In the genomic region with DNA sequence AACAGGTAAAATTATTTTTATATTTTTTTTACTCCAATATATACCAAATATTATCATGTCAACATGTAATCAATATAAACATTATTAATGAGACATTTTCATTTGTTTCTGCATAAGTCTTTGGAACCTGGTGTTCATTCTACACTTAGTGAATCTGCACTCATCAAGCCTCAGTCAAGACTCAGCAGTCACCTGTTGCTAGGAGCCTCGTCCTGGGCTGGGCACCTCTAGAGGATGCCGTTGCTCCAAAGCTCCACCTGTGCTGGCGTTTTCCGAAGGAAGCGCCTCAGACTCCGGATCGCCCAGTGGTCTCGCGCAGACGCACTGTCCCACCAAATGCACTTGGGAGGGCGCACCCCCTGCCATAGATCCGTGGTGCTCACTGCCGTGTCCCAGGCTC, we compare ENCODE assay signal across 3 cellular contexts.
A peak's percentile ranks its signal among the peaks of the same experiment; 100 is the strongest.
TF ChIP-seq lines count a peak whose summit lies in the region.

No MANE protein-coding gene starts in this region.

TF ChIP-seq in HCT116, 20 proteins besides CTCF, POLR2A, EP300 and RAD21 (continues in another document):
- no peak for TF ChIP-seq EZH2phosphoT487 (IDR thresholded peaks at IDR 0.05; ENCODE audit: borderline replicate concordance)
- TF ChIP-seq EZH2 (IDR thresholded peaks at IDR 0.05): no peak
- TF ChIP-seq CEBPB (IDR thresholded peaks at IDR 0.05; ENCODE audit: low read depth): no peak
- TF ChIP-seq EGR1 (IDR thresholded peaks at IDR 0.05; ENCODE audit: low read depth): no peak
- TF ChIP-seq, protein P1, sequence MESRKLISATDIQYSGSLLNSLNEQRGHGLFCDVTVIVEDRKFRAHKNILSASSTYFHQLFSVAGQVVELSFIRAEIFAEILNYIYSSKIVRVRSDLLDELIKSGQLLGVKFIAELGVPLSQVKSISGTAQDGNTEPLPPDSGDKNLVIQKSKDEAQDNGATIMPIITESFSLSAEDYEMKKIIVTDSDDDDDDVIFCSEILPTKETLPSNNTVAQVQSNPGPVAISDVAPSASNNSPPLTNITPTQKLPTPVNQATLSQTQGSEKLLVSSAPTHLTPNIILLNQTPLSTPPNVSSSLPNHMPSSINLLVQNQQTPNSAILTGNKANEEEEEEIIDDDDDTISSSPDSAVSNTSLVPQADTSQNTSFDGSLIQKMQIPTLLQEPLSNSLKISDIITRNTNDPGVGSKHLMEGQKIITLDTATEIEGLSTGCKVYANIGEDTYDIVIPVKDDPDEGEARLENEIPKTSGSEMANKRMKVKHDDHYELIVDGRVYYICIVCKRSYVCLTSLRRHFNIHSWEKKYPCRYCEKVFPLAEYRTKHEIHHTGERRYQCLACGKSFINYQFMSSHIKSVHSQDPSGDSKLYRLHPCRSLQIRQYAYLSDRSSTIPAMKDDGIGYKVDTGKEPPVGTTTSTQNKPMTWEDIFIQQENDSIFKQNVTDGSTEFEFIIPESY (IDR thresholded peaks at IDR 0.05; ENCODE audit: extremely low read depth, insufficient replicate concordance, low read length): no peak
- no peak for TF ChIP-seq ELF1 (IDR thresholded peaks at IDR 0.05; ENCODE audit: borderline replicate concordance, low read depth)
- TF ChIP-seq, protein P2, sequence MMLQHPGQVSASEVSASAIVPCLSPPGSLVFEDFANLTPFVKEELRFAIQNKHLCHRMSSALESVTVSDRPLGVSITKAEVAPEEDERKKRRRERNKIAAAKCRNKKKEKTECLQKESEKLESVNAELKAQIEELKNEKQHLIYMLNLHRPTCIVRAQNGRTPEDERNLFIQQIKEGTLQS (IDR thresholded peaks at IDR 0.05): no peak
- TF ChIP-seq ZFX (IDR thresholded peaks at IDR 0.05): no peak
- TF ChIP-seq, protein P3, sequence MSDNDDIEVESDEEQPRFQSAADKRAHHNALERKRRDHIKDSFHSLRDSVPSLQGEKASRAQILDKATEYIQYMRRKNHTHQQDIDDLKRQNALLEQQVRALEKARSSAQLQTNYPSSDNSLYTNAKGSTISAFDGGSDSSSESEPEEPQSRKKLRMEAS (IDR thresholded peaks at IDR 0.05): no peak
- no peak for TF ChIP-seq YY1 (IDR thresholded peaks at IDR 0.05; ENCODE audit: extremely low read depth, insufficient replicate concordance, low read depth, low read length)
- TF ChIP-seq SP1 (IDR thresholded peaks at IDR 0.05; ENCODE audit: low read depth): no peak
- TF ChIP-seq POLR2AphosphoS5 (IDR thresholded peaks at IDR 0.05; ENCODE audit: low read depth, low read length): no peak
- no peak for TF ChIP-seq FOSL1 (IDR thresholded peaks at IDR 0.05; ENCODE audit: low read depth)
- TF ChIP-seq ZNF274 (IDR thresholded peaks at IDR 0.05; ENCODE audit: low read depth, low read length): no peak
- no peak for TF ChIP-seq CBX3 (IDR thresholded peaks at IDR 0.05; ENCODE audit: low read depth)
- TF ChIP-seq, protein P4, sequence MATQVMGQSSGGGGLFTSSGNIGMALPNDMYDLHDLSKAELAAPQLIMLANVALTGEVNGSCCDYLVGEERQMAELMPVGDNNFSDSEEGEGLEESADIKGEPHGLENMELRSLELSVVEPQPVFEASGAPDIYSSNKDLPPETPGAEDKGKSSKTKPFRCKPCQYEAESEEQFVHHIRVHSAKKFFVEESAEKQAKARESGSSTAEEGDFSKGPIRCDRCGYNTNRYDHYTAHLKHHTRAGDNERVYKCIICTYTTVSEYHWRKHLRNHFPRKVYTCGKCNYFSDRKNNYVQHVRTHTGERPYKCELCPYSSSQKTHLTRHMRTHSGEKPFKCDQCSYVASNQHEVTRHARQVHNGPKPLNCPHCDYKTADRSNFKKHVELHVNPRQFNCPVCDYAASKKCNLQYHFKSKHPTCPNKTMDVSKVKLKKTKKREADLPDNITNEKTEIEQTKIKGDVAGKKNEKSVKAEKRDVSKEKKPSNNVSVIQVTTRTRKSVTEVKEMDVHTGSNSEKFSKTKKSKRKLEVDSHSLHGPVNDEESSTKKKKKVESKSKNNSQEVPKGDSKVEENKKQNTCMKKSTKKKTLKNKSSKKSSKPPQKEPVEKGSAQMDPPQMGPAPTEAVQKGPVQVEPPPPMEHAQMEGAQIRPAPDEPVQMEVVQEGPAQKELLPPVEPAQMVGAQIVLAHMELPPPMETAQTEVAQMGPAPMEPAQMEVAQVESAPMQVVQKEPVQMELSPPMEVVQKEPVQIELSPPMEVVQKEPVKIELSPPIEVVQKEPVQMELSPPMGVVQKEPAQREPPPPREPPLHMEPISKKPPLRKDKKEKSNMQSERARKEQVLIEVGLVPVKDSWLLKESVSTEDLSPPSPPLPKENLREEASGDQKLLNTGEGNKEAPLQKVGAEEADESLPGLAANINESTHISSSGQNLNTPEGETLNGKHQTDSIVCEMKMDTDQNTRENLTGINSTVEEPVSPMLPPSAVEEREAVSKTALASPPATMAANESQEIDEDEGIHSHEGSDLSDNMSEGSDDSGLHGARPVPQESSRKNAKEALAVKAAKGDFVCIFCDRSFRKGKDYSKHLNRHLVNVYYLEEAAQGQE (IDR thresholded peaks at IDR 0.05; ENCODE audit: low read depth): no peak

TF ChIP-seq in HEK293, 187 proteins besides CTCF, POLR2A, EP300 and RAD21:
- no peak for TF ChIP-seq ZNF211 (tag by site-specific recombination; IDR thresholded peaks at IDR 0.05; ENCODE audit: low read depth)
- no peak for TF ChIP-seq KLF1 (tag by site-specific recombination; IDR thresholded peaks at IDR 0.05)
- peak; percentile 60; the same call in 1 of the 2 replicates for TF ChIP-seq SCRT2 (tag by site-specific recombination; IDR thresholded peaks at IDR 0.05)
- TF ChIP-seq ZNF157 (tag by site-specific recombination; IDR thresholded peaks at IDR 0.05): no peak
- no peak for TF ChIP-seq MEIS1 (CRISPR knock-in tag; IDR thresholded peaks at IDR 0.05; ENCODE audit: borderline replicate concordance)

TF ChIP-seq in H1, 55 proteins besides CTCF, POLR2A, EP300 and RAD21:
- TF ChIP-seq RFX5 (IDR thresholded peaks at IDR 0.05; ENCODE audit: borderline replicate concordance, low read depth, low read length) (peak; percentile 59; the same call in 1 of the 2 replicates), SIX5 (IDR thresholded peaks at IDR 0.05; ENCODE audit: low read depth, low read length) (no peak)
